Comparison of ENCODE assay signal across 8 cellular contexts in genomic region chr14:103846569-103847438, GRCh38.
A peak's percentile ranks its signal among the peaks of the same experiment; 100 is the strongest.
DNase-seq lines count a peak whose midpoint lies in the region; ATAC-seq and TF ChIP-seq lines count a peak whose summit lies in the region.

No MANE protein-coding gene starts in this region.

- TF ChIP-seq CTCF in RWPE1 (conservative IDR thresholded peaks at IDR 0.05; ENCODE audit: low read depth) (no peak), brain microvascular endothelial cell (IDR thresholded peaks at IDR 0.05; ENCODE audit: low read depth, low read length, missing control alignments) (no peak)

- in situ Hi-C loops in brain microvascular endothelial cell (cut with HindIII; ENCODE audit: low pct_ligation_motif_present, low sequenced_read_pairs) = no loop called here

- CTCF ChIA-PET in RWPE1 (lab: Yijun Ruan, JAX) = no interaction called here

- peaks cover 6% of the 10 kb centered on the region for H3K27me3 ChIP-seq in brain microvascular endothelial cell (replicated peaks)

- POLR2A ChIA-PET in RWPE1 (lab: Yijun Ruan, JAX; ENCODE audit: low non-redundant PET) = no interaction called here

- peak overlapping the region; percentile 64 for H3K4me3 ChIP-seq in brain microvascular endothelial cell (ENCODE audit: low read depth, low read length)

- H3K27ac ChIP-seq in RWPE1 = peak overlapping the region; percentile 88
- no peak overlapping the region for H3K27ac ChIP-seq in brain microvascular endothelial cell

- peak; percentile 60 for DNase-seq in AG20443 (ENCODE audit: low spot score)
- peak; percentile 47 for DNase-seq in RWPE1 (ENCODE audit: low spot score)
- DNase-seq in brain microvascular endothelial cell = no peak
- DNase-seq in islet precursor cell = peak; percentile 62
- DNase-seq in stimulated activated CD4-positive, alpha-beta T cell treated with anti-CD3 and anti-CD28 coated beads, Interleukin-4, amount 100 ng/mL, for 1 hour = peak; percentile 6
- DNase-seq in NOMO-1 treated with DMSO at 0.1 percent for 48 hours (lab: John Stamatoyannopoulos, UW; ENCODE audit: unreplicated experiment) = no peak

- H3K36me3 ChIP-seq in brain microvascular endothelial cell (replicated peaks) = no peaks in the 10 kb centered on the region

- peak; percentile 31 for ATAC-seq in GM19023 (IDR thresholded peaks at IDR 0.05; ENCODE audit: unreplicated experiment)
- ATAC-seq in HG03095 (IDR thresholded peaks at IDR 0.05; ENCODE audit: unreplicated experiment) = peak; percentile 29

Comparison
In these comparisons a context has a peak if more than half of its experiments do, and no peak if none do; other contexts are left out.
1. DNase-seq: peak in AG20443 (single experiment), RWPE1 (single experiment), islet precursor cell (single experiment) and stimulated activated CD4-positive, alpha-beta T cell treated with anti-CD3 and anti-CD28 coated beads, Interleukin-4, amount 100 ng/mL, for 1 hour (single experiment); none in brain microvascular endothelial cell (single experiment) and NOMO-1 treated with DMSO at 0.1 percent for 48 hours (single experiment).